ENCODE assay signal across 13 cellular contexts in genomic region chr16:89118361-89119061, GRCh38. TPM values are rescaled to one million over a fixed set of nuclear protein-coding genes. Genes with fewer than 3 reads are reported as not detected.
DNase-seq lines count a peak whose midpoint lies in the region; ATAC-seq, FAIRE-seq and TF ChIP-seq lines count a peak whose summit lies in the region.
"Had no signal": no experiment of that assay in that cellular context is flagged by ENCODE, and none has a peak within 500 bp of the region (broad histone marks: within the 10 kb centered on the region; RNA-seq: fewer than 3 reads in every experiment).

No MANE protein-coding gene starts in this region.

- DNase-seq in CD8-positive, alpha-beta T cell = peak in 1 of 7 experiments; percentile 13
- no peak for DNase-seq in H1 (ENCODE audit: low read depth in 1 of 2, low spot score in 2 of 2)
- peak; percentile 28 for DNase-seq in neural crest cell (ENCODE audit: low read depth, low spot score)
- DNase-seq in superior temporal gyrus (ENCODE audit: extremely low spot score) = no peak
- DNase-seq in NCI-H2227 (lab: John Stamatoyannopoulos, UW; ENCODE audit: unreplicated experiment) = no peak
- DNase-seq: activated CD4-positive, alpha-beta memory T cell treated with anti-CD3 and anti-CD28 coated beads, Interleukin-2, amount 10 ng/mL, durations not matched to agents 7 days and 5 days; COR-L47; NCI-H1092; PC-9; sigmoid colon; T-helper 9 cell had no signal

- peak overlapping the region; percentile 27 for H3K27ac Mint-ChIP-seq in CD8-positive, alpha-beta T cell
- H3K27ac Mint-ChIP-seq in neural crest cell (ENCODE audit: unreplicated experiment) = peak overlapping the region; percentile 53
- H3K27ac Mint-ChIP-seq: activated CD4-positive, alpha-beta memory T cell treated with anti-CD3 and anti-CD28 coated beads, Interleukin-2, amount 10 ng/mL, durations not matched to agents 7 days and 5 days had no signal

- H3K4me1 Mint-ChIP-seq in CD8-positive, alpha-beta T cell (ENCODE audit: low read depth) = peaks cover 55% of the 10 kb centered on the region
- peaks cover 8% of the 10 kb centered on the region for H3K4me1 Mint-ChIP-seq in neural crest cell

- H3K27me3 Mint-ChIP-seq in CD8-positive, alpha-beta T cell (ENCODE audit: low read depth) = no peaks in the 10 kb centered on the region
- no peaks in the 10 kb centered on the region for H3K27me3 Mint-ChIP-seq in neural crest cell (ENCODE audit: low read depth)
- H3K27me3 Mint-ChIP-seq: activated CD4-positive, alpha-beta memory T cell treated with anti-CD3 and anti-CD28 coated beads, Interleukin-2, amount 10 ng/mL, durations not matched to agents 7 days and 5 days had no signal

- H2BK15ac ChIP-seq in H1 (ENCODE audit: low read length) = no peak overlapping the region

- H3K79me1 ChIP-seq in H1 (ENCODE audit: low read depth, low read length) = no peaks in the 10 kb centered on the region; the same call in 1 of the 2 replicates

- no peak overlapping the region for H3K23ac ChIP-seq in H1 (ENCODE audit: insufficient read length)

- POLR2A ChIA-PET in CD8-positive, alpha-beta T cell (lab: Charles Lee) = interaction anchor here (1.2 to 2.0 kb wide), 2 partner anchors 22 to 262 kb away, joined by 4 to 8 read pairs; partner anchors contain the start of genes GALNS and TRAPPC2L
- POLR2A ChIA-PET in H1 (lab: Charles Lee; ENCODE audit: partially characterized antibody) = interaction anchor here (1.3 kb wide), 1 partner anchor 30 kb away, joined by 4 read pairs; no protein-coding TSS in a partner anchor

- no peaks in the 10 kb centered on the region for H3K9me2 ChIP-seq in OCI-LY1 (ENCODE audit: low read depth, low read length)

- peaks cover 14% of the 10 kb centered on the region for H3K36me3 ChIP-seq in CD8-positive, alpha-beta T cell (ENCODE audit: insufficient read depth, low read length)
- peaks cover 89% of the 10 kb centered on the region for H3K36me3 ChIP-seq in OCI-LY1 (ENCODE audit: insufficient read depth, low read length)
- peaks cover 0 to 19% (median 11%) of the 10 kb centered on the region in 4 experiments; a peak in 5 of 8 replicates for H3K36me3 ChIP-seq in H1 (ENCODE audit: control insufficient read depth in 2 of 4, insufficient read depth in 4 of 4, low read length in 3 of 4)

- ATAC-seq in CD8-positive, alpha-beta T cell = no peak
- ATAC-seq in GM18907 (IDR thresholded peaks at IDR 0.05; ENCODE audit: unreplicated experiment) = no peak

- intact Hi-C loops in CD8-positive, alpha-beta T cell (cut with DNase I, micrococcal nuclease) = loop anchor here in 1 of 2 experiments (10.0 kb wide), 1 partner anchor 414 kb away; the partner anchor contains the start of genes CTU2 and RNF166

- H3K56ac ChIP-seq in H1 (replicated peaks; ENCODE audit: insufficient read length, low read depth, low read length) = no peak overlapping the region

- no peak overlapping the region for H3K18ac ChIP-seq in H1 (ENCODE audit: extremely low read depth, low read length)

- no peaks in the 10 kb centered on the region for H3K79me2 ChIP-seq in OCI-LY1 (ENCODE audit: insufficient read depth, low read length)
- H3K79me2 ChIP-seq in H1 (ENCODE audit: control insufficient read depth in 1 of 2, insufficient read depth in 2 of 2, low read length in 2 of 2) = no peaks in the 10 kb centered on the region

- FAIRE-seq in H1 (lab: Jason Lieb, UNC) = no peak

- H3K9ac ChIP-seq in OCI-LY1 (ENCODE audit: low read length) (no peak overlapping the region), H1 (replicated peaks in 1 of 4; ENCODE audit: extremely low read depth in 1 of 4, low read depth in 3 of 4, low read length in 3 of 4) (no peak overlapping the region)

- no peak overlapping the region for H3K14ac ChIP-seq in H1 (ENCODE audit: insufficient read length)

- H4K91ac ChIP-seq in H1 (replicated peaks; ENCODE audit: insufficient read length, low read length) = no peak overlapping the region

- no peak overlapping the region for H4K5ac ChIP-seq in H1 (ENCODE audit: insufficient read length, low read depth, low read length)

- H2AFZ ChIP-seq in OCI-LY1 (ENCODE audit: low read length) = no peak overlapping the region
- H2AFZ ChIP-seq in H1 (ENCODE audit: low read length) = no peak overlapping the region
- H2AFZ ChIP-seq: PC-9 had no signal

- no peak for TF ChIP-seq POLR2A in H1 (IDR thresholded peaks at IDR 0.05; ENCODE audit: control extremely low read depth in 1 of 2, low read depth in 2 of 2, low read length in 2 of 2)

- no peak overlapping the region for H3K4ac ChIP-seq in H1 (replicated peaks; ENCODE audit: insufficient read length, low read depth, low read length)

- H3K4me3 Mint-ChIP-seq in CD8-positive, alpha-beta T cell = no peak overlapping the region
- H3K4me3 Mint-ChIP-seq in neural crest cell = no peak overlapping the region
- H3K4me3 Mint-ChIP-seq: activated CD4-positive, alpha-beta memory T cell treated with anti-CD3 and anti-CD28 coated beads, Interleukin-2, amount 10 ng/mL, durations not matched to agents 7 days and 5 days had no signal

- H2BK5ac ChIP-seq in H1 (ENCODE audit: low read depth, low read length) = peak overlapping the region; percentile 66; the same call in 1 of the 2 replicates

- H3K36me3 Mint-ChIP-seq in CD8-positive, alpha-beta T cell = peaks cover 69% of the 10 kb centered on the region
- no peaks in the 10 kb centered on the region for H3K36me3 Mint-ChIP-seq in neural crest cell (ENCODE audit: low read depth)

- H3K27ac ChIP-seq in CD8-positive, alpha-beta T cell (ENCODE audit: low read depth, low read length) = no peak overlapping the region
- H3K27ac ChIP-seq in OCI-LY1 (ENCODE audit: low read depth, low read length, poor library complexity, severe bottlenecking) (peak overlapping the region; percentile 86), H1 (ENCODE audit: low read depth, low read length) (no peak overlapping the region)
- H3K27ac ChIP-seq: PC-9, sigmoid colon had no signal

- CTCF ChIA-PET in CD8-positive, alpha-beta T cell (lab: Charles Lee) = interaction anchor here (1.1 kb wide), 1 partner anchor 20 kb away, joined by 4 read pairs; no protein-coding TSS in a partner anchor
- CTCF ChIA-PET in H1 (lab: Charles Lee; ENCODE audit: partially characterized antibody) = interaction anchor here (0.6 to 1.2 kb wide), 5 partner anchors 16 to 303 kb away, joined by 3 to 5 read pairs (median 4); no protein-coding TSS in a partner anchor

- TF ChIP-seq RAD21 in H1 (IDR thresholded peaks at IDR 0.05 in 1 of 2, conservative IDR thresholded peaks at IDR 0.05 in 1 of 2; ENCODE audit: low read depth in 2 of 2, low read length in 2 of 2) = no peak

- no peaks in the 10 kb centered on the region for H3K9me3 ChIP-seq in CD8-positive, alpha-beta T cell (ENCODE audit: low read length)
- H3K9me3 ChIP-seq in OCI-LY1 (ENCODE audit: low read length) (no peaks in the 10 kb centered on the region), H1 (ENCODE audit: insufficient read depth in 2 of 2, low read depth in 1 of 2, low read length in 1 of 2) (no peaks in the 10 kb centered on the region)
- H3K9me3 ChIP-seq: sigmoid colon had no signal

- no peak overlapping the region for H2AK5ac ChIP-seq in H1 (ENCODE audit: low read depth, low read length)

- no peaks in the 10 kb centered on the region for H4K20me1 ChIP-seq in OCI-LY1 (ENCODE audit: insufficient read depth, low read length)
- peaks cover 0 to 7% of the 10 kb centered on the region in 2 experiments for H4K20me1 ChIP-seq in H1 (replicated peaks in 1 of 2; ENCODE audit: control insufficient read depth in 1 of 2, insufficient read depth in 2 of 2, low read length in 2 of 2)

- TF ChIP-seq CTCF in CD8-positive, alpha-beta T cell (IDR thresholded peaks at IDR 0.05) = no peak
- TF ChIP-seq CTCF in OCI-LY1 (IDR thresholded peaks at IDR 0.05; ENCODE audit: low read length) = no peak
- TF ChIP-seq CTCF in H1 (IDR thresholded peaks at IDR 0.05; ENCODE audit: control extremely low read depth in 1 of 3, insufficient read depth in 1 of 3, low read depth in 1 of 3, low read length in 3 of 3) = no peak
- TF ChIP-seq CTCF in neural crest cell (conservative IDR thresholded peaks at IDR 0.05) = no peak

- H2BK12ac ChIP-seq in H1 (ENCODE audit: low read depth, low read length) = no peak overlapping the region

- H3K4me3 ChIP-seq in CD8-positive, alpha-beta T cell (ENCODE audit: low read depth, low read length) = no peak overlapping the region
- H3K4me3 ChIP-seq in OCI-LY1 (ENCODE audit: low read depth, low read length, poor library complexity, severe bottlenecking) = no peak overlapping the region
- no peak overlapping the region for H3K4me3 ChIP-seq in H1 (ENCODE audit: extremely low read depth in 1 of 4, insufficient read depth in 2 of 4, low read depth in 3 of 4, low read length in 4 of 4)
- H3K4me3 ChIP-seq: PC-9, sigmoid colon had no signal

- no peaks in the 10 kb centered on the region for H3K27me3 ChIP-seq in CD8-positive, alpha-beta T cell (ENCODE audit: insufficient read depth, low read length)
- no peaks in the 10 kb centered on the region for H3K27me3 ChIP-seq in OCI-LY1 (ENCODE audit: insufficient read depth, low read length)
- H3K27me3 ChIP-seq in H1 (replicated peaks in 1 of 4; ENCODE audit: control insufficient read depth in 3 of 4, extremely low read depth in 1 of 4, insufficient read depth in 3 of 4, low read length in 3 of 4) = no peaks in the 10 kb centered on the region
- H3K27me3 ChIP-seq: sigmoid colon had no signal

- WGBS in H1 (ENCODE audit: extremely low coverage in 1 of 2, insufficient coverage in 1 of 2, insufficient read length in 1 of 2, insufficient replicate concordance in 2 of 2, low coverage in 1 of 2, low lambda C conversion rate in 2 of 2, missing lambda C conversion rate in 1 of 2), 2 experiments = 74% methylated on average over 21 of the region's 21 CpGs; no CpG with 5 or more reads in 1 of the 2 experiments

- no peaks in the 10 kb centered on the region for H3F3A ChIP-seq in OCI-LY1 (ENCODE audit: insufficient read depth, low read length)

- no peak overlapping the region for H2BK120ac ChIP-seq in H1 (replicated peaks; ENCODE audit: low read depth, low read length)

- TF ChIP-seq EP300 in H1 (IDR thresholded peaks at IDR 0.05; ENCODE audit: borderline replicate concordance in 1 of 2, low read depth in 2 of 2, low read length in 2 of 2) = no peak

- no peak overlapping the region for H2BK20ac ChIP-seq in H1 (ENCODE audit: low read length)

- H3K23me2 ChIP-seq in H1 (ENCODE audit: low read depth, low read length) = no peaks in the 10 kb centered on the region

- no peak overlapping the region; the same call in 1 of the 2 replicates for H4K8ac ChIP-seq in H1 (ENCODE audit: extremely low read depth, insufficient read depth, low read length)

- no peaks in the 10 kb centered on the region for H3K9me3 Mint-ChIP-seq in CD8-positive, alpha-beta T cell
- H3K9me3 Mint-ChIP-seq in neural crest cell = no peaks in the 10 kb centered on the region
- H3K9me3 Mint-ChIP-seq: activated CD4-positive, alpha-beta memory T cell treated with anti-CD3 and anti-CD28 coated beads, Interleukin-2, amount 10 ng/mL, durations not matched to agents 7 days and 5 days had no signal

- peaks cover 55% of the 10 kb centered on the region for H3K4me1 ChIP-seq in CD8-positive, alpha-beta T cell (ENCODE audit: insufficient read depth, low read length)
- H3K4me1 ChIP-seq in OCI-LY1 (ENCODE audit: insufficient read depth, low read length, severe bottlenecking) = peaks cover 62% of the 10 kb centered on the region
- peaks cover 0 to 10% (median 3%) of the 10 kb centered on the region in 4 experiments; a peak in 2 of 7 replicates for H3K4me1 ChIP-seq in H1 (replicated peaks in 1 of 4; ENCODE audit: control insufficient read depth in 3 of 4, insufficient read depth in 4 of 4, low read length in 3 of 4)
- H3K4me1 ChIP-seq: sigmoid colon had no signal

- no peak overlapping the region for H3K4me2 ChIP-seq in OCI-LY1 (ENCODE audit: low read length)
- H3K4me2 ChIP-seq in H1 (ENCODE audit: insufficient read depth in 1 of 2, low read depth in 2 of 2, low read length in 2 of 2) = no peak overlapping the region
- H3K4me2 ChIP-seq: PC-9 had no signal

RNA-seq across cellular contexts. Expression of gene ACSF3, which starts 24.9 kb away (rescaled TPM):
- 10 to 100 TPM; 33.5 to 37.0 TPM for total RNA-seq in CD8-positive, alpha-beta T cell
- total RNA-seq in H1 (2021; fragmentation: NEBNext Ultra II Directional; extraction: Animal tissue kit (Norgen Biotek cat#: 25700)) = 22.9 and 27.0 TPM in 2 replicates
- polyA plus RNA-seq in H1 (2011; rRNA removed) = 15.6 and 23.6 TPM in 2 replicates
- polyA plus RNA-seq in H1 (2011; cell fraction: cytosol; rRNA removed) = 19.6 TPM
- polyA plus RNA-seq in H1 (2011; cell fraction: nucleus; rRNA removed) = 33.2 TPM
- 12.0 to 21.9 TPM (median 18.2 TPM) in 4 replicates for polyA plus RNA-seq in H1 (2012, experiment 1 of 2)
- polyA plus RNA-seq in H1 (2012, experiment 2 of 2) = 14.4 TPM
- 11.6 TPM for polyA plus RNA-seq in H1 (2013, experiment 1 of 2)
- 10.5 TPM for polyA plus RNA-seq in H1 (2013, experiment 2 of 2)
- polyA minus RNA-seq in H1 (2011; rRNA and poly(A)+ RNA removed) = 10.0 and 20.1 TPM in 2 replicates
- polyA minus RNA-seq in H1 (2011; cell fraction: cytosol; rRNA and poly(A)+ RNA removed) = 22.5 TPM
- 26.1 TPM for polyA minus RNA-seq in H1 (2011; cell fraction: nucleus; rRNA and poly(A)+ RNA removed)
- 25.1 and 31.0 TPM in 2 replicates for total RNA-seq in neural crest cell

RNA-seq across cellular contexts. Expression of gene CDH15, which starts 53.0 kb away (rescaled TPM):
- total RNA-seq in CD8-positive, alpha-beta T cell = under 1 TPM in 1 of 2 experiments, not detected in 1; 0.24 TPM
- 0.65 and 0.82 TPM in 2 replicates for total RNA-seq in H1 (2021; fragmentation: NEBNext Ultra II Directional; extraction: Animal tissue kit (Norgen Biotek cat#: 25700))
- 0.50 and 0.60 TPM in 2 replicates for polyA plus RNA-seq in H1 (2011; rRNA removed)
- polyA plus RNA-seq in H1 (2011; cell fraction: cytosol; rRNA removed) = 0.59 TPM
- 1.0 TPM for polyA plus RNA-seq in H1 (2011; cell fraction: nucleus; rRNA removed)
- 0.33 to 0.53 TPM (median 0.35 TPM) in 4 replicates for polyA plus RNA-seq in H1 (2012, experiment 1 of 2)
- polyA plus RNA-seq in H1 (2012, experiment 2 of 2) = 0.35 TPM
- 0.65 TPM for polyA plus RNA-seq in H1 (2013, experiment 1 of 2)
- 0.57 TPM for polyA plus RNA-seq in H1 (2013, experiment 2 of 2)
- 0.07 TPM in 1 of 2 replicates, not detected in the other for polyA minus RNA-seq in H1 (2011; rRNA and poly(A)+ RNA removed)
- 0.73 TPM for polyA minus RNA-seq in H1 (2011; cell fraction: cytosol; rRNA and poly(A)+ RNA removed)
- polyA minus RNA-seq in H1 (2011; cell fraction: nucleus; rRNA and poly(A)+ RNA removed) = 0.60 TPM
- total RNA-seq in neural crest cell = not detected in 2 replicates
- total RNA-seq: activated CD4-positive, alpha-beta memory T cell treated with anti-CD3 and anti-CD28 coated beads, Interleukin-2, amount 10 ng/mL, durations not matched to agents 7 days and 5 days; PC-9; sigmoid colon had no signal
